Comparison of ENCODE assay signal across 1 cellular context in genomic region chr6:24935753-24936152, GRCh38.
TF ChIP-seq lines count a peak whose summit lies in the region.

Gene RIPOR2 (minus strand): TSS chr6:24935960. CDS start chr6:24935898, 62 bp downstream.

TF ChIP-seq in GM12878, 131 proteins besides CTCF, POLR2A, EP300 and RAD21 (continued from another document and continues in another):
- no peak for TF ChIP-seq MYC (IDR thresholded peaks at IDR 0.05; ENCODE audit: insufficient read depth, insufficient read length, insufficient replicate concordance, low read length, severe bottlenecking)
- no peak for TF ChIP-seq NKRF (conservative IDR thresholded peaks at IDR 0.05)
- TF ChIP-seq BHLHE40 (IDR thresholded peaks at IDR 0.05; ENCODE audit: borderline replicate concordance in 1 of 2, low read depth in 2 of 2, low read length in 1 of 2) = no peak
- no peak for TF ChIP-seq EGR1 (IDR thresholded peaks at IDR 0.05; ENCODE audit: borderline replicate concordance in 1 of 2, low read depth in 2 of 2, low read length in 2 of 2)
- TF ChIP-seq ZNF687 (IDR thresholded peaks at IDR 0.05) = 0 out of 2 replicates have a peak, but pooled peaks have one; percentile 17
- TF ChIP-seq CHD2 (IDR thresholded peaks at IDR 0.05; ENCODE audit: borderline replicate concordance, low read depth, low read length) = 0 out of 2 replicates have a peak, but pooled peaks have one; percentile 23
- 0 out of 2 replicates have a peak, but pooled peaks have one; percentile 72 for TF ChIP-seq POLR2AphosphoS2 (IDR thresholded peaks at IDR 0.05; ENCODE audit: low read depth, low read length)
- TF ChIP-seq SUPT20H (IDR thresholded peaks at IDR 0.05; ENCODE audit: borderline replicate concordance, control insufficient read depth, low read depth, low read length) = no peak
- peak; percentile 38; the same call in 1 of the 2 replicates for TF ChIP-seq MAX (IDR thresholded peaks at IDR 0.05; ENCODE audit: low read depth, low read length)
- no peak for TF ChIP-seq NFIC (IDR thresholded peaks at IDR 0.05; ENCODE audit: low read depth, low read length)
- peak; percentile 66 for TF ChIP-seq IKZF1 (conservative IDR thresholded peaks at IDR 0.05)
- TF ChIP-seq ZBTB33 (IDR thresholded peaks at IDR 0.05) = no peak
- no peak for TF ChIP-seq HSF1 (IDR thresholded peaks at IDR 0.05; ENCODE audit: low read depth, low read length)
- TF ChIP-seq GATAD2B (conservative IDR thresholded peaks at IDR 0.05; ENCODE audit: low read depth) = peak; percentile 25; the same call in 1 of the 2 replicates
- TF ChIP-seq SUZ12 (IDR thresholded peaks at IDR 0.05; ENCODE audit: unreplicated experiment) = no peak
- no peak for TF ChIP-seq ZBTB11 (CRISPR knock-in tag; IDR thresholded peaks at IDR 0.05)
- TF ChIP-seq MEF2A (IDR thresholded peaks at IDR 0.05; ENCODE audit: insufficient read depth, low read depth, low read length) = no peak
- peak; percentile 19; the same call in 1 of the 2 replicates for TF ChIP-seq NBN (IDR thresholded peaks at IDR 0.05)
- no peak for TF ChIP-seq BCL3 (IDR thresholded peaks at IDR 0.05; ENCODE audit: borderline replicate concordance, insufficient read depth, low read depth, low read length, poor library complexity, severe bottlenecking)
- peak; percentile 68 for TF ChIP-seq POLR2AphosphoS5 (IDR thresholded peaks at IDR 0.05; ENCODE audit: low read length)
- no peak for TF ChIP-seq PKNOX1 (IDR thresholded peaks at IDR 0.05)
- TF ChIP-seq ETV6 (conservative IDR thresholded peaks at IDR 0.05 in 1 of 2, IDR thresholded peaks at IDR 0.05 in 1 of 2; ENCODE audit: borderline replicate concordance in 1 of 2, low read depth in 1 of 2) = peak in 1 of 2 experiments; percentile 20; a peak in 1 of 4 replicates
- 0 out of 2 replicates have a peak, but pooled peaks have one; percentile 44 for TF ChIP-seq SIN3A (IDR thresholded peaks at IDR 0.05; ENCODE audit: low read depth, low read length)
- 0 out of 2 replicates have a peak, but pooled peaks have one; percentile 38 for TF ChIP-seq HDGF (IDR thresholded peaks at IDR 0.05)
- TF ChIP-seq ATF2 (IDR thresholded peaks at IDR 0.05; ENCODE audit: low read length) = peak; percentile 7; the same call in 1 of the 2 replicates
- TF ChIP-seq TAF1 (IDR thresholded peaks at IDR 0.05; ENCODE audit: borderline replicate concordance, low read depth, low read length) = peak; percentile 62; the same call in 1 of the 2 replicates
- peak; percentile 17 for TF ChIP-seq E4F1 (IDR thresholded peaks at IDR 0.05; ENCODE audit: borderline replicate concordance, partially characterized antibody)
- TF ChIP-seq SREBF2 (IDR thresholded peaks at IDR 0.05; ENCODE audit: low read length) = no peak
- TF ChIP-seq EED (IDR thresholded peaks at IDR 0.05; ENCODE audit: low read depth) = peak; percentile 84
- 0 out of 2 replicates have a peak, but pooled peaks have one; percentile 11 for TF ChIP-seq CREM (IDR thresholded peaks at IDR 0.05; ENCODE audit: low read depth)
- peak; percentile 33 for TF ChIP-seq RELA (IDR thresholded peaks at IDR 0.05; ENCODE audit: borderline replicate concordance, partially characterized antibody)
- TF ChIP-seq IKZF2 (IDR thresholded peaks at IDR 0.05) = peak; percentile 27 to 49
- no peak for TF ChIP-seq ZBED1 (IDR thresholded peaks at IDR 0.05; ENCODE audit: borderline replicate concordance)
- TF ChIP-seq IRF3 (IDR thresholded peaks at IDR 0.05) = no peak
